Comparison of ENCODE assay signal across 8 cellular contexts in genomic region chr5:150155258-150156032, GRCh38. TPM values are rescaled to one million over a fixed set of nuclear protein-coding genes. Genes with fewer than 3 reads are reported as not detected.
DNase-seq lines count a peak whose midpoint lies in the region; ATAC-seq and TF ChIP-seq lines count a peak whose summit lies in the region.

Gene PDGFRB (minus strand): TSS chr5:150155845. CDS start chr5:150137047, 18,798 bp downstream.

- H3K4me1 ChIP-seq in endodermal cell (ENCODE audit: control insufficient read depth, insufficient read depth, low read length) (peaks cover 5% of the 10 kb centered on the region), mesodermal cell (ENCODE audit: control insufficient read depth, insufficient read depth, low read length, poor library complexity, severe bottlenecking) (peaks cover 68% of the 10 kb centered on the region)

- peaks cover 30% of the 10 kb centered on the region for H3K27me3 Mint-ChIP-seq in endodermal cell (ENCODE audit: insufficient read depth)

- peak; percentile 77 for DNase-seq in GM10266 (ENCODE audit: extremely low spot score)
- DNase-seq in activated CD8-positive, alpha-beta memory T cell treated with anti-CD3 and anti-CD28 coated beads for 1 hour (ENCODE audit: extremely low read depth in 1 of 2, low read depth in 1 of 2): peak; percentile 17 to 48
- DNase-seq in endodermal cell: peak; percentile 90
- DNase-seq in stimulated activated CD8-positive, alpha-beta memory T cell treated with anti-CD3 and anti-CD28 coated beads, Interleukin-7, amount 100 ng/mL, for 24 hours (ENCODE audit: low read depth): peak; percentile 23
- no peak for DNase-seq in HUDEP-2 (lab: John Stamatoyannopoulos, UW; ENCODE audit: unreplicated experiment in 76 of 76)
- DNase-seq in HuH-7.5 (ENCODE audit: low spot score): no peak

- H3K36me3 ChIP-seq in endodermal cell (ENCODE audit: control insufficient read depth, insufficient read depth, low read length) (no peaks in the 10 kb centered on the region), mesodermal cell (ENCODE audit: control insufficient read depth, insufficient read depth, low read length) (peaks cover 15% of the 10 kb centered on the region)

- H3K9me3 ChIP-seq in endodermal cell (ENCODE audit: control insufficient read depth, low read length) (no peaks in the 10 kb centered on the region), mesodermal cell (ENCODE audit: control insufficient read depth, low read length) (no peaks in the 10 kb centered on the region)

- peak; percentile 58 for ATAC-seq in HG03097 (IDR thresholded peaks at IDR 0.05; ENCODE audit: low FRiP score, unreplicated experiment)

- no peaks in the 10 kb centered on the region for H3K36me3 Mint-ChIP-seq in endodermal cell (ENCODE audit: low read depth)

- peak within 1 kb of the TSS; percentile 48 for H3K27ac Mint-ChIP-seq in endodermal cell

- H3K9ac ChIP-seq in endodermal cell (ENCODE audit: extremely low read depth, low read length, poor library complexity, severe bottlenecking): no peak within 1 kb of the TSS

- H3K9me3 Mint-ChIP-seq in endodermal cell: no peaks in the 10 kb centered on the region

- H3K27me3 ChIP-seq in endodermal cell (ENCODE audit: control insufficient read depth, insufficient read depth, low read length, poor library complexity, severe bottlenecking): no peaks in the 10 kb centered on the region

- TF ChIP-seq CTCF in GM10266 (IDR thresholded peaks at IDR 0.05; ENCODE audit: control insufficient read depth, insufficient read depth, low read depth, missing control alignments) (no peak), endodermal cell (conservative IDR thresholded peaks at IDR 0.05) (no peak)

- peak within 1 kb of the TSS; percentile 43 for H3K4me3 Mint-ChIP-seq in endodermal cell

- H3K4me1 Mint-ChIP-seq in endodermal cell: peaks cover 25% of the 10 kb centered on the region

- H3K4me3 ChIP-seq in endodermal cell (ENCODE audit: low read length) (peak within 1 kb of the TSS; percentile 51), mesodermal cell (ENCODE audit: extremely low read depth, insufficient read depth, low read length, poor library complexity, severe bottlenecking) (peak within 1 kb of the TSS; percentile 54)

- WGBS in endodermal cell (ENCODE audit: insufficient coverage in 1 of 2, insufficient read length in 1 of 2), 2 experiments: 17 to 22% methylated on average over 7 to 13 of the region's 17 CpGs
- 11 to 13% methylated on average over 6 to 10 of the region's 17 CpGs for WGBS in mesodermal cell (ENCODE audit: insufficient coverage in 2 of 2), 2 experiments

- peak within 1 kb of the TSS; percentile 41 for H3K27ac ChIP-seq in endodermal cell (ENCODE audit: low read depth, low read length)
- peak within 1 kb of the TSS; percentile 84 for H3K27ac ChIP-seq in mesodermal cell (ENCODE audit: low read depth, low read length, severe bottlenecking)

RNA-seq across cellular contexts. Expression of gene PDGFRB, which starts in this region (rescaled TPM):
- 1 to 10 TPM; 4.1 to 6.5 TPM for total RNA-seq in endodermal cell
- polyA plus RNA-seq in endodermal cell (2013, experiment 1 of 2): 18.6 TPM
- 22.1 TPM for polyA plus RNA-seq in endodermal cell (2013, experiment 2 of 2)
- 95.2 TPM for polyA plus RNA-seq in mesodermal cell (2013, experiment 1 of 2)
- polyA plus RNA-seq in mesodermal cell (2013, experiment 2 of 2): 84.5 TPM

Comparison
In these comparisons a context has a peak if more than half of its experiments do, and no peak if none do; other contexts are left out.
1. DNase-seq: peak in GM10266 (single experiment), activated CD8-positive, alpha-beta memory T cell treated with anti-CD3 and anti-CD28 coated beads for 1 hour (2 of 2), endodermal cell (single experiment) and stimulated activated CD8-positive, alpha-beta memory T cell treated with anti-CD3 and anti-CD28 coated beads, Interleukin-7, amount 100 ng/mL, for 24 hours (single experiment); none in HUDEP-2 (0 of 76) and HuH-7.5 (single experiment).